In the genomic region with DNA sequence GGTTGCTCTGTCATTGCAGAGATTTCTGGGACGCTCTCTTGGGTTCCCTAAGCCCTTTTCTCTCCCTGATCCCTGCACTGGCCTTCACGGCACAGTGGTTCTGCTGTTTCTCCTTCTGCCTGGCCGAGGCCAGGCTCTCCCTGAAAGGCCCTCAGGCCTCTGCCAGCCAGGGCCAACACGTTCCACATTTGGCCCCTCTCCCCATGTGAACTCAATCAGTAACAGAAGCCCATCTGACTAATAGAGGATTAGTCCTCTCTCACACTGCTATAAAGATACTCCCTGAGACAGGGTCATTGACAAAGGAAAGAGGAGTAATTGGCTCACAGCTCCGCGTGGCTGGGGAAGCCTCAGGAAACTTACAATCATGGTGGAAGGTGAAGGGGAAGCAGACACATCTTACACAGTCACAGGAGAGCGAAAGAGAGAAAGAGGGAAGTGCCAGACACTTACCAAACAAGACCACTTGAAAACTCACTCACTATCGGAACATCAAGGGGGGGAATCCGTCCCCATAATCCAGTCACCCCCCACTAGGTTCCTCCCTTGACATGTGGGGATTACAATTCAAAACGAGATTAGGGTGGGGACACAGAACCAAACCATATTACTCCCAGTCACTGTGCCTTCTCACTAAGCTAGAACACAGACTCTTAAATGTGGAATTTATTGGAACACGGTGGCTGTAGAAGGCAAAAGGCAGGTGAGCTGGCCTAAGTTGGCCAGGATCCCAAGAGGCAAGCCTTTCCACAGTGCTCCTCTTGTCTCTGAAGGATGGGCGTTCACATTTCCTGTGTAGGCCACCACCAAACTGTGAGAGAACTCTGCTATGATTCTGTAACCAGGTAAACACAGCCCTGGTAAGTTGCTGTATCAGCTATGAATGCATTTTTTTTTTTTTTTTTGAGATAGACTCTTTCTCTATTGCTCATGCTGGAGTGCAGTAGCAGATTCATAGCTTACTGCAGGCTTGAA, we compare ENCODE assay signal across 30 cellular contexts. TPM values are rescaled to one million over a fixed set of nuclear protein-coding genes. Genes with fewer than 3 reads are reported as not detected.
DNase-seq lines count a peak whose midpoint lies in the region; ATAC-seq and TF ChIP-seq lines count a peak whose summit lies in the region.
"Had no signal": no experiment of that assay in that cellular context is flagged by ENCODE, and none has a peak within 500 bp of the region (broad histone marks: within the 10 kb centered on the region; RNA-seq: fewer than 3 reads in every experiment).

No MANE protein-coding gene starts in this region.

- peaks cover 7% of the 10 kb centered on the region; the same call in 1 of the 2 replicates for H3K4me1 ChIP-seq in H9 (ENCODE audit: insufficient read depth, low read length)
- H3K4me1 ChIP-seq: gastrocnemius medialis had no signal

- H3K4me2 ChIP-seq in H9 (ENCODE audit: insufficient read depth, insufficient read length, low read length) = no peak overlapping the region

- no peak overlapping the region for H3K9ac ChIP-seq in H9 (ENCODE audit: extremely low read depth, insufficient read length, low read length)

- no peaks in the 10 kb centered on the region for H3K9me3 ChIP-seq in H9 (ENCODE audit: control insufficient read depth, low read depth, low read length)
- H3K9me3 ChIP-seq: gastrocnemius medialis, MG63, SJSA1, suprapubic skin had no signal

- no peak overlapping the region for H3K18ac ChIP-seq in H9 (ENCODE audit: insufficient read length, low read depth, low read length)

- H3T11ph ChIP-seq in H9 (ENCODE audit: low read length) = no peak overlapping the region

- no peaks in the 10 kb centered on the region for H3K79me1 ChIP-seq in H9 (ENCODE audit: insufficient read depth, low read depth, low read length, poor library complexity, severe bottlenecking)

- H3K14ac ChIP-seq in H9 (ENCODE audit: insufficient read depth, low read length) = no peak overlapping the region

- WGBS in H9 (ENCODE audit: extremely low coverage, insufficient read length, low lambda C conversion rate) = no CpG with 5 or more reads among the region's 12 CpGs

- no peaks in the 10 kb centered on the region for H3K27me3 ChIP-seq in H9 (ENCODE audit: insufficient read depth, low read length)
- H3K27me3 ChIP-seq: gastrocnemius medialis, MG63, SJSA1, suprapubic skin had no signal

- no peak overlapping the region for H2BK120ac ChIP-seq in H9 (ENCODE audit: low read depth, low read length, poor library complexity, severe bottlenecking)

- H2AK5ac ChIP-seq in H9 (ENCODE audit: insufficient read length, low read length) = no peak overlapping the region

- H2BK20ac ChIP-seq in H9 (ENCODE audit: low read depth, low read length, poor library complexity, severe bottlenecking) = no peak overlapping the region

- no peak overlapping the region for H3K23ac ChIP-seq in H9 (ENCODE audit: insufficient read length, low read depth, low read length)

- H3K23me2 ChIP-seq in H9 (ENCODE audit: insufficient read length, low read depth, low read length, poor library complexity, severe bottlenecking) = no peaks in the 10 kb centered on the region

- H3K4ac ChIP-seq in H9 (ENCODE audit: low read depth, low read length) = no peak overlapping the region

- no peaks in the 10 kb centered on the region; a peak in 2 of 7 replicates for H3K36me3 Mint-ChIP-seq in H9 (ENCODE audit: insufficient read depth in 1 of 3, low read depth in 3 of 3)
- H3K36me3 Mint-ChIP-seq in brain = no peaks in the 10 kb centered on the region
- no peaks in the 10 kb centered on the region for H3K36me3 Mint-ChIP-seq in nephron progenitor cell (ENCODE audit: low read depth)
- H3K36me3 Mint-ChIP-seq: activated CD8-positive, alpha-beta memory T cell treated with anti-CD3 and anti-CD28 coated beads, Interleukin-2, amount 10 ng/mL, durations not matched to agents 7 days and 5 days; CD8-positive, alpha-beta T cell; IgD-negative memory B cell; stimulated activated memory B cell treated with anti-CD40 and anti-IgM and Interleukin-4, amounts not matched to agents 10 μg/mL and 1 μg/mL and 100 μg/mL, for 72 hours had no signal

- H3K9me3 Mint-ChIP-seq in H9 (peaks cover 5 to 8% of the 10 kb centered on the region in 2 experiments; a peak in 1 of 5 replicates), brain (peaks cover 0 to 3% (median 0%) of the 10 kb centered on the region in 5 experiments), nephron progenitor cell (no peaks in the 10 kb centered on the region)
- H3K9me3 Mint-ChIP-seq: activated CD4-positive, alpha-beta T cell treated with anti-CD3 and anti-CD28 coated beads, Interleukin-2, amount 10 ng/mL, durations not matched to agents 7 days and 5 days; activated T-helper 1 cell treated with anti-CD3 and anti-CD28 coated beads, Interleukin-12 subunit alpha, Interleukin-12 subunit beta, Interleukin-2, Interleukin-4 antibody, amounts not matched to agents 30 ng/mL and 10 ng/mL and 1 ng/mL, durations not matched to agents 14 hours and 24 hours and 36 hours; stimulated activated memory B cell treated with anti-CD40 and anti-IgM and Interleukin-4, amounts not matched to agents 10 μg/mL and 1 μg/mL and 100 μg/mL, for 72 hours; T-helper 1 cell treated with Interleukin-12 subunit alpha and Interleukin-12 subunit beta and Interleukin-4 antibody, amounts not matched to agents 30 μg/mL and 1 μg/mL, for 36 hours had no signal

- no peak overlapping the region for H3K56ac ChIP-seq in H9 (ENCODE audit: insufficient read length, low read depth, low read length)

- H3K4me1 Mint-ChIP-seq in H9 = peaks cover 36 to 42% of the 10 kb centered on the region in 2 experiments
- peaks cover 36% of the 10 kb centered on the region for H3K4me1 Mint-ChIP-seq in brain
- peaks cover 36% of the 10 kb centered on the region for H3K4me1 Mint-ChIP-seq in nephron progenitor cell
- H3K4me1 Mint-ChIP-seq: activated CD4-positive, alpha-beta T cell treated with anti-CD3 and anti-CD28 coated beads, Interleukin-2, amount 10 ng/mL, durations not matched to agents 7 days and 5 days; activated CD8-positive, alpha-beta memory T cell treated with anti-CD3 and anti-CD28 coated beads, Interleukin-2, amount 10 ng/mL, durations not matched to agents 7 days and 5 days; stimulated activated memory B cell treated with anti-CD40 and anti-IgM and Interleukin-4, amounts not matched to agents 10 μg/mL and 1 μg/mL and 100 μg/mL, for 72 hours had no signal

- H3K27ac Mint-ChIP-seq in H9 = peak overlapping the region; percentile 52 to 83 (median 53); a peak in 6 of 7 replicates
- H3K27ac Mint-ChIP-seq in brain = peak overlapping the region in 4 of 5 experiments; percentile 10 to 93 (median 30)
- H3K27ac Mint-ChIP-seq in nephron progenitor cell = peak overlapping the region; percentile 30
- H3K27ac Mint-ChIP-seq: activated CD4-positive, alpha-beta T cell treated with anti-CD3 and anti-CD28 coated beads, Interleukin-2, amount 10 ng/mL, durations not matched to agents 7 days and 5 days; activated CD8-positive, alpha-beta memory T cell treated with anti-CD3 and anti-CD28 coated beads, Interleukin-2, amount 10 ng/mL, durations not matched to agents 7 days and 5 days; activated T-helper 1 cell treated with anti-CD3 and anti-CD28 coated beads, Interleukin-12 subunit alpha, Interleukin-12 subunit beta, Interleukin-2, Interleukin-4 antibody, amounts not matched to agents 30 ng/mL and 10 ng/mL and 1 ng/mL, durations not matched to agents 14 hours and 24 hours and 36 hours; CD8-positive, alpha-beta T cell; IgD-negative memory B cell; stimulated activated memory B cell treated with anti-CD40 and anti-IgM and Interleukin-4, amounts not matched to agents 10 μg/mL and 1 μg/mL and 100 μg/mL, for 72 hours; T-helper 1 cell treated with Interleukin-12 subunit alpha and Interleukin-12 subunit beta and Interleukin-4 antibody, amounts not matched to agents 30 μg/mL and 1 μg/mL, for 36 hours had no signal

- H2BK15ac ChIP-seq in H9 (ENCODE audit: low read depth, low read length) = no peak overlapping the region

- no peak for TF ChIP-seq CTCF in H9 (conservative IDR thresholded peaks at IDR 0.05)
- no peak for TF ChIP-seq CTCF in brain (conservative IDR thresholded peaks at IDR 0.05)
- no peak for TF ChIP-seq CTCF in nephron progenitor cell (IDR thresholded peaks at IDR 0.05)

- no peak overlapping the region for H2BK5ac ChIP-seq in H9 (ENCODE audit: insufficient read length, low read length)

- no peak overlapping the region for H3K4me3 Mint-ChIP-seq in H9
- no peak overlapping the region for H3K4me3 Mint-ChIP-seq in brain
- no peak overlapping the region for H3K4me3 Mint-ChIP-seq in nephron progenitor cell
- H3K4me3 Mint-ChIP-seq: activated CD4-positive, alpha-beta T cell treated with anti-CD3 and anti-CD28 coated beads, Interleukin-2, amount 10 ng/mL, durations not matched to agents 7 days and 5 days; activated CD8-positive, alpha-beta memory T cell treated with anti-CD3 and anti-CD28 coated beads, Interleukin-2, amount 10 ng/mL, durations not matched to agents 7 days and 5 days; activated T-helper 1 cell treated with anti-CD3 and anti-CD28 coated beads, Interleukin-12 subunit alpha, Interleukin-12 subunit beta, Interleukin-2, Interleukin-4 antibody, amounts not matched to agents 30 ng/mL and 10 ng/mL and 1 ng/mL, durations not matched to agents 14 hours and 24 hours and 36 hours; CD8-positive, alpha-beta T cell; IgD-negative memory B cell; stimulated activated memory B cell treated with anti-CD40 and anti-IgM and Interleukin-4, amounts not matched to agents 10 μg/mL and 1 μg/mL and 100 μg/mL, for 72 hours; T-helper 1 cell treated with Interleukin-12 subunit alpha and Interleukin-12 subunit beta and Interleukin-4 antibody, amounts not matched to agents 30 μg/mL and 1 μg/mL, for 36 hours had no signal

- H4K8ac ChIP-seq in H9 (replicated peaks; ENCODE audit: insufficient read length, low read depth, low read length) = no peak overlapping the region

- no peak overlapping the region for H3K27ac ChIP-seq in H9 (ENCODE audit: insufficient read length, low read depth, low read length)
- H3K27ac ChIP-seq: gastrocnemius medialis, HL-60, SJSA1, suprapubic skin had no signal

- H4K91ac ChIP-seq in H9 (ENCODE audit: insufficient read length, low read depth, low read length) = no peak overlapping the region

- H3K27me3 Mint-ChIP-seq in H9 (ENCODE audit: low read depth) = peaks cover 9% of the 10 kb centered on the region
- H3K27me3 Mint-ChIP-seq in brain = no peaks in the 10 kb centered on the region
- H3K27me3 Mint-ChIP-seq in nephron progenitor cell (ENCODE audit: low read depth, poor library complexity) = peaks cover 20% of the 10 kb centered on the region

- no peaks in the 10 kb centered on the region for H3K79me2 ChIP-seq in H9 (ENCODE audit: insufficient read depth, low read length)

- H2BK12ac ChIP-seq in H9 (ENCODE audit: insufficient read length, low read depth, low read length) = no peak overlapping the region

- no peak overlapping the region for H4K5ac ChIP-seq in H9 (ENCODE audit: insufficient read length, low read depth, low read length)

- DNase-seq in H9 = no peak
- DNase-seq in M059J (ENCODE audit: low read depth) = peak; percentile 39
- DNase-seq in nephron progenitor cell = no peak
- DNase-seq in NCI-H2171 (lab: John Stamatoyannopoulos, UW) = no peak
- no peak for DNase-seq in T-helper 9 cell
- DNase-seq: activated CD4-positive, alpha-beta T cell treated with anti-CD3 and anti-CD28 coated beads, Interleukin-2, amount 10 ng/mL, durations not matched to agents 7 days and 5 days; activated CD8-positive, alpha-beta memory T cell treated with anti-CD3 and anti-CD28 coated beads, Interleukin-2, amount 10 ng/mL, durations not matched to agents 7 days and 5 days; activated naive CD4-positive, alpha-beta T cell treated with anti-CD3 and anti-CD28 coated beads, Interleukin-2, amount 50 U/mL, for 16 hours; aorta; CD8-positive, alpha-beta T cell; DMS53; gastrocnemius medialis; GF-D8; MG63; NCI-H226; NK-92 treated with Interleukin-12 subunit alpha and Interleukin-12 subunit beta, amount 100 ng/mL, for 24 hours; occipital lobe; small intestine had no signal

- H2AFZ ChIP-seq in H9 (ENCODE audit: low read length) = no peak overlapping the region

- no peak for ATAC-seq in HG03025 (IDR thresholded peaks at IDR 0.05; ENCODE audit: low FRiP score, unreplicated experiment)
- ATAC-seq: activated CD8-positive, alpha-beta memory T cell treated with anti-CD3 and anti-CD28 coated beads, Interleukin-2, amount 10 ng/mL, durations not matched to agents 7 days and 5 days; CD8-positive, alpha-beta T cell; esophagus mucosa; gastrocnemius medialis; Panc1; stimulated activated memory B cell treated with anti-CD40 and anti-IgM and Interleukin-4, amounts not matched to agents 10 μg/mL and 1 μg/mL and 100 μg/mL, for 72 hours had no signal

- H4K20me1 ChIP-seq in H9 (ENCODE audit: control insufficient read depth, insufficient read depth, insufficient read length) = no peaks in the 10 kb centered on the region

RNA-seq across cellular contexts. Expression of gene FZD8, which starts 8.8 kb away (rescaled TPM):
- total RNA-seq in H9 (2021) = 13.8 and 15.1 TPM in 2 replicates
- 3.6 and 5.1 TPM in 2 replicates for total RNA-seq in M059J (2014; rRNA removed; shearing (Covaris generic))
- polyA plus RNA-seq in brain (ENCODE audit: insufficient read depth, low read depth, low replicate concordance) = 14.8 TPM
- polyA plus RNA-seq: IgD-negative memory B cell had no signal

RNA-seq across cellular contexts. Expression of gene GJD4, which starts 28.2 kb away (rescaled TPM):
- not detected in 2 replicates for total RNA-seq in H9 (2021)
- not detected in 2 replicates for total RNA-seq in M059J (2014; rRNA removed; shearing (Covaris generic))
- not detected for polyA plus RNA-seq in brain (ENCODE audit: insufficient read depth, low read depth, low replicate concordance)
- total RNA-seq: activated CD4-positive, alpha-beta T cell treated with anti-CD3 and anti-CD28 coated beads, Interleukin-2, amount 10 ng/mL, durations not matched to agents 7 days and 5 days; activated CD8-positive, alpha-beta memory T cell treated with anti-CD3 and anti-CD28 coated beads, Interleukin-2, amount 10 ng/mL, durations not matched to agents 7 days and 5 days; activated T-helper 1 cell treated with anti-CD3 and anti-CD28 coated beads, Interleukin-12 subunit alpha, Interleukin-12 subunit beta, Interleukin-2, Interleukin-4 antibody, amounts not matched to agents 30 ng/mL and 10 ng/mL and 1 ng/mL, durations not matched to agents 14 hours and 24 hours and 36 hours; aorta; CD8-positive, alpha-beta T cell; esophagus mucosa; gastrocnemius medialis; lung; occipital lobe had no signal
- polyA plus RNA-seq: aorta, IgD-negative memory B cell had no signal
